In the genomic region with DNA sequence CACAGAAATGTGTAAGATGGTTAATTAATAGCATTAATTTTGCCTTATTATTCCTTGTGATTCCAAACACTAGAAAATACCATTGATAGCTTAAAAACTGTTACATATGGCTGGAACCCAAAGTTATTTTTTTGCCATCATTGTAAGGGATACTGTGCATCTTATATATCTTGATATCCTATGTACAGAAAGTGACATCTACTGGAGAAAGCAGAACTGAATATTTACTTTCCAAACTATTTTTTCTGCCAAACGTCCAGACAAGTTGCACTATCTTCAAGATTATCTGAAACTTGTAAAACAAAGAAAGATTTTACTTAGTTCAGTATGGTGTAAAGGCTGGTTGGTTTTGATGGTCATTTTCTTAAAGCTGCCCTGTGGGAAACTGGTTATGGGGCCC, we compare ENCODE assay signal across 1 cellular context.
TF ChIP-seq lines count a peak whose summit lies in the region.

No MANE protein-coding gene starts in this region.

TF ChIP-seq in SK-N-SH, 30 proteins besides CTCF, POLR2A, EP300 and RAD21 (continued from another document):
- TF ChIP-seq, protein P1, sequence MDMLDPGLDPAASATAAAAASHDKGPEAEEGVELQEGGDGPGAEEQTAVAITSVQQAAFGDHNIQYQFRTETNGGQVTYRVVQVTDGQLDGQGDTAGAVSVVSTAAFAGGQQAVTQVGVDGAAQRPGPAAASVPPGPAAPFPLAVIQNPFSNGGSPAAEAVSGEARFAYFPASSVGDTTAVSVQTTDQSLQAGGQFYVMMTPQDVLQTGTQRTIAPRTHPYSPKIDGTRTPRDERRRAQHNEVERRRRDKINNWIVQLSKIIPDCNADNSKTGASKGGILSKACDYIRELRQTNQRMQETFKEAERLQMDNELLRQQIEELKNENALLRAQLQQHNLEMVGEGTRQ (IDR thresholded peaks at IDR 0.05; ENCODE audit: borderline replicate concordance, low read depth, low read length), result no peak
